Comparison of ENCODE assay signal across 26 cellular contexts in genomic region chr14:80037349-80037748, GRCh38.
"Had no signal": no experiment of that assay in that cellular context is flagged by ENCODE, and none has a peak within 500 bp of the region (broad histone marks: within the 10 kb centered on the region; RNA-seq: fewer than 3 reads in every experiment).

No MANE protein-coding gene starts in this region.

- DNase-seq: dorsolateral prefrontal cortex; effector CD4-positive, alpha-beta T cell; foreskin fibroblast; gastrocnemius medialis; head of caudate nucleus; left cardiac atrium; left lung; mesenchymal stem cell; midbrain; naive thymus-derived CD4-positive, alpha-beta T cell; nucleus accumbens; right cardiac atrium; sigmoid colon; stimulated activated CD4-positive, alpha-beta T cell treated with anti-CD3 and anti-CD28 coated beads, Interleukin-2, amount 100 ng/mL, for 24 hours; stimulated activated CD4-positive, alpha-beta T cell treated with anti-CD3 and anti-CD28 coated beads, Interleukin-4, amount 100 ng/mL, for 4 hours; stimulated activated naive CD8-positive, alpha-beta T cell treated with anti-CD3 and anti-CD28 coated beads, Interleukin-15, Interleukin-2, amounts not matched to agents 100 U/mL and 50 U/mL, for 24 hours; substantia nigra; upper lobe of right lung; uterus had no signal

- H3K4me3 Mint-ChIP-seq: naive thymus-derived CD4-positive, alpha-beta T cell; nephron; stimulated activated memory B cell treated with anti-CD40 and anti-IgM and Interleukin-4, amounts not matched to agents 10 μg/mL and 1 μg/mL and 100 μg/mL, for 72 hours had no signal

- H3K4me1 ChIP-seq: gastrocnemius medialis, left lung, prostate gland, sigmoid colon, tibial nerve, upper lobe of right lung, uterus had no signal

- H3K27ac ChIP-seq: dorsolateral prefrontal cortex, epithelial cell of prostate, gastrocnemius medialis, left lung, prostate gland, sigmoid colon, thoracic aorta, tibial nerve, upper lobe of right lung, uterus had no signal

- ATAC-seq: esophagus mucosa; gastrocnemius medialis; left cardiac atrium; left lung; naive thymus-derived CD4-positive, alpha-beta T cell; right cardiac atrium; stimulated activated memory B cell treated with anti-CD40 and anti-IgM and Interleukin-4, amounts not matched to agents 10 μg/mL and 1 μg/mL and 100 μg/mL, for 72 hours; stimulated activated naive CD8-positive, alpha-beta T cell treated with anti-CD3 and anti-CD28 coated beads, Interleukin-15, Interleukin-2, amounts not matched to agents 100 U/mL and 50 U/mL, for 24 hours; upper lobe of right lung had no signal

- H3K9me3 ChIP-seq: gastrocnemius medialis, prostate gland, thoracic aorta, upper lobe of right lung, uterus had no signal

- H3K4me3 ChIP-seq: dorsolateral prefrontal cortex, gastrocnemius medialis, left lung, prostate gland, sigmoid colon, thoracic aorta, tibial nerve, upper lobe of right lung, uterus had no signal

- H3K36me3 Mint-ChIP-seq: naive thymus-derived CD4-positive, alpha-beta T cell; stimulated activated memory B cell treated with anti-CD40 and anti-IgM and Interleukin-4, amounts not matched to agents 10 μg/mL and 1 μg/mL and 100 μg/mL, for 72 hours had no signal

- H3K27ac Mint-ChIP-seq: naive thymus-derived CD4-positive, alpha-beta T cell; nephron; stimulated activated memory B cell treated with anti-CD40 and anti-IgM and Interleukin-4, amounts not matched to agents 10 μg/mL and 1 μg/mL and 100 μg/mL, for 72 hours had no signal

- H3K36me3 ChIP-seq: gastrocnemius medialis, left lung, prostate gland, sigmoid colon, thoracic aorta, tibial nerve, upper lobe of right lung, uterus had no signal

- H3K4me1 Mint-ChIP-seq: naive thymus-derived CD4-positive, alpha-beta T cell; nephron; stimulated activated memory B cell treated with anti-CD40 and anti-IgM and Interleukin-4, amounts not matched to agents 10 μg/mL and 1 μg/mL and 100 μg/mL, for 72 hours had no signal

- H3K27me3 Mint-ChIP-seq: naive thymus-derived CD4-positive, alpha-beta T cell; stimulated activated memory B cell treated with anti-CD40 and anti-IgM and Interleukin-4, amounts not matched to agents 10 μg/mL and 1 μg/mL and 100 μg/mL, for 72 hours had no signal

- H3K27me3 ChIP-seq: dorsolateral prefrontal cortex, gastrocnemius medialis, left lung, sigmoid colon, tibial nerve, upper lobe of right lung, uterus had no signal
